In genomic region chr2:84319566-84319965, GRCh38 we compare ENCODE assay signal across 34 cellular contexts.
"Had no signal": no experiment of that assay in that cellular context is flagged by ENCODE, and none has a peak within 500 bp of the region (broad histone marks: within the 10 kb centered on the region; RNA-seq: fewer than 3 reads in every experiment).

No MANE protein-coding gene starts in this region.

- H3K27ac Mint-ChIP-seq: activated CD4-positive, alpha-beta T cell treated with anti-CD3 and anti-CD28 coated beads for 36 hours; activated CD4-positive, alpha-beta T cell treated with anti-CD3 and anti-CD28 coated beads, Interleukin-2, amount 10 ng/mL, durations not matched to agents 7 days and 5 days; activated CD8-positive, alpha-beta T cell treated with anti-CD3 and anti-CD28 coated beads, Interleukin-2, amount 10 ng/mL, durations not matched to agents 7 days and 5 days; activated naive CD4-positive, alpha-beta T cell treated with anti-CD3 and anti-CD28 coated beads, Interleukin-2, amount 50 U/mL, for 24 hours; activated naive CD8-positive, alpha-beta T cell treated with anti-CD3 and anti-CD28 coated beads, Interleukin-2, amount 10 ng/mL, durations not matched to agents 7 days and 5 days; activated T-cell treated with anti-CD3 and anti-CD28 coated beads, Interleukin-2, amount 50 U/mL, for 24 hours; activated T-helper 2 cell treated with anti-CD3 and anti-CD28 coated beads, Interferon-gamma antibody, Interleukin-2, Interleukin-4, amounts not matched to agents 10 μg/mL and 5 μg/mL and 100 μg/mL, durations not matched to agents 14 hours and 24 hours and 36 hours; T-helper 1 cell treated with Interleukin-12 subunit alpha and Interleukin-12 subunit beta and Interleukin-4 antibody, amounts not matched to agents 30 μg/mL and 1 μg/mL, for 36 hours; T-helper 2 cell treated with Interferon-gamma antibody and Interleukin-4, amounts not matched to agents 5 μg/mL and 100 μg/mL, for 36 hours; WTC11 had no signal

- H3K4me3 ChIP-seq: ascending aorta, cardiac muscle cell, Peyer's patch had no signal

- H3K27ac ChIP-seq: ascending aorta, cardiac muscle cell, KMS-11, Peyer's patch, RWPE1 had no signal

- H3K36me3 Mint-ChIP-seq: activated naive CD4-positive, alpha-beta T cell treated with anti-CD3 and anti-CD28 coated beads, Interleukin-2, amount 50 U/mL, for 24 hours; activated naive CD8-positive, alpha-beta T cell treated with anti-CD3 and anti-CD28 coated beads, Interleukin-2, amount 10 ng/mL, durations not matched to agents 7 days and 5 days; WTC11 had no signal

- H3K4me1 ChIP-seq: ascending aorta, Peyer's patch had no signal

- H3K9me3 Mint-ChIP-seq: activated CD4-positive, alpha-beta T cell treated with anti-CD3 and anti-CD28 coated beads, Interleukin-2, amount 10 ng/mL, durations not matched to agents 7 days and 5 days; activated naive CD4-positive, alpha-beta T cell treated with anti-CD3 and anti-CD28 coated beads, Interleukin-2, amount 50 U/mL, for 24 hours; activated naive CD8-positive, alpha-beta T cell treated with anti-CD3 and anti-CD28 coated beads, Interleukin-2, amount 10 ng/mL, durations not matched to agents 7 days and 5 days; activated T-cell treated with anti-CD3 and anti-CD28 coated beads, Interleukin-2, amount 50 U/mL, for 24 hours; activated T-helper 2 cell treated with anti-CD3 and anti-CD28 coated beads, Interferon-gamma antibody, Interleukin-2, Interleukin-4, amounts not matched to agents 10 μg/mL and 5 μg/mL and 100 μg/mL, durations not matched to agents 14 hours and 24 hours and 36 hours; central memory CD8-positive, alpha-beta T cell; T-helper 1 cell treated with Interleukin-12 subunit alpha and Interleukin-12 subunit beta and Interleukin-4 antibody, amounts not matched to agents 30 μg/mL and 1 μg/mL, for 36 hours; T-helper 2 cell treated with Interferon-gamma antibody and Interleukin-4, amounts not matched to agents 5 μg/mL and 100 μg/mL, for 36 hours; WTC11 had no signal

- H3K4me2 ChIP-seq: KMS-11 had no signal

- DNase-seq: activated CD4-positive, alpha-beta T cell treated with anti-CD3 and anti-CD28 coated beads for 36 hours; activated CD4-positive, alpha-beta T cell treated with anti-CD3 and anti-CD28 coated beads, Interleukin-2, amount 10 ng/mL, durations not matched to agents 7 days and 5 days; activated CD4-positive, alpha-beta T cell treated with anti-CD3 and anti-CD28 coated beads, Interleukin-2, amount 50 U/mL, for 48 hours; activated CD8-positive, alpha-beta T cell treated with anti-CD3 and anti-CD28 coated beads, Interleukin-2, amount 10 ng/mL, durations not matched to agents 7 days and 5 days; activated gamma-delta T cell; activated naive CD4-positive, alpha-beta T cell treated with Interleukin-2 at 50 U/mL for 16 hours; activated naive CD8-positive, alpha-beta T cell treated with anti-CD3 and anti-CD28 coated beads, Interleukin-2, amount 10 ng/mL, durations not matched to agents 7 days and 5 days; activated T-cell treated with anti-CD3 and anti-CD28 coated beads, Interleukin-2, amount 50 U/mL, for 24 hours; amygdala; MM.1S; MV-4-11; NCI-H1092; NCI-H1436 treated with DMSO at 0.1 percent for 48 hours; NCI-H1694 treated with DMSO at 0.1 percent for 48 hours; NCI-H2029; NCI-H2171 treated with DMSO at 0.1 percent for 48 hours; NCI-H2227 treated with DMSO at 0.1 percent for 48 hours; NCI-H446 treated with DMSO at 0.1 percent for 48 hours; NCI-H524; NCI-H69; NK-92 treated with Interleukin-12 subunit alpha and Interleukin-12 subunit beta, amount 100 ng/mL, for 24 hours; PC-3; Peyer's patch; SIG-M5 had no signal

- H3K4me1 Mint-ChIP-seq: activated CD4-positive, alpha-beta T cell treated with anti-CD3 and anti-CD28 coated beads for 36 hours; activated CD4-positive, alpha-beta T cell treated with anti-CD3 and anti-CD28 coated beads, Interleukin-2, amount 10 ng/mL, durations not matched to agents 7 days and 5 days had no signal

- H3K9me3 ChIP-seq: ascending aorta, Peyer's patch had no signal

- H3K9ac ChIP-seq: KMS-11 had no signal

- H3K4me3 Mint-ChIP-seq: activated CD4-positive, alpha-beta T cell treated with anti-CD3 and anti-CD28 coated beads for 36 hours; activated CD4-positive, alpha-beta T cell treated with anti-CD3 and anti-CD28 coated beads, Interleukin-2, amount 10 ng/mL, durations not matched to agents 7 days and 5 days; activated CD8-positive, alpha-beta T cell treated with anti-CD3 and anti-CD28 coated beads, Interleukin-2, amount 10 ng/mL, durations not matched to agents 7 days and 5 days; activated naive CD4-positive, alpha-beta T cell treated with anti-CD3 and anti-CD28 coated beads, Interleukin-2, amount 50 U/mL, for 24 hours; activated naive CD8-positive, alpha-beta T cell treated with anti-CD3 and anti-CD28 coated beads, Interleukin-2, amount 10 ng/mL, durations not matched to agents 7 days and 5 days; activated T-cell treated with anti-CD3 and anti-CD28 coated beads, Interleukin-2, amount 50 U/mL, for 24 hours; central memory CD8-positive, alpha-beta T cell; T-helper 1 cell treated with Interleukin-12 subunit alpha and Interleukin-12 subunit beta and Interleukin-4 antibody, amounts not matched to agents 30 μg/mL and 1 μg/mL, for 36 hours; T-helper 2 cell treated with Interferon-gamma antibody and Interleukin-4, amounts not matched to agents 5 μg/mL and 100 μg/mL, for 36 hours; WTC11 had no signal

- H3K36me3 ChIP-seq: ascending aorta, cardiac muscle cell, Peyer's patch had no signal

- H3K27me3 ChIP-seq: ascending aorta, cardiac muscle cell, Peyer's patch had no signal
